In genomic region chr5:144273232-144274027, GRCh38 we compare ENCODE assay signal across 1 cellular context.
TF ChIP-seq lines count a peak whose summit lies in the region.

No MANE protein-coding gene starts in this region.

TF ChIP-seq in SK-N-SH, 30 proteins besides CTCF, POLR2A, EP300 and RAD21 (continued from another document):
- TF ChIP-seq, protein P1, sequence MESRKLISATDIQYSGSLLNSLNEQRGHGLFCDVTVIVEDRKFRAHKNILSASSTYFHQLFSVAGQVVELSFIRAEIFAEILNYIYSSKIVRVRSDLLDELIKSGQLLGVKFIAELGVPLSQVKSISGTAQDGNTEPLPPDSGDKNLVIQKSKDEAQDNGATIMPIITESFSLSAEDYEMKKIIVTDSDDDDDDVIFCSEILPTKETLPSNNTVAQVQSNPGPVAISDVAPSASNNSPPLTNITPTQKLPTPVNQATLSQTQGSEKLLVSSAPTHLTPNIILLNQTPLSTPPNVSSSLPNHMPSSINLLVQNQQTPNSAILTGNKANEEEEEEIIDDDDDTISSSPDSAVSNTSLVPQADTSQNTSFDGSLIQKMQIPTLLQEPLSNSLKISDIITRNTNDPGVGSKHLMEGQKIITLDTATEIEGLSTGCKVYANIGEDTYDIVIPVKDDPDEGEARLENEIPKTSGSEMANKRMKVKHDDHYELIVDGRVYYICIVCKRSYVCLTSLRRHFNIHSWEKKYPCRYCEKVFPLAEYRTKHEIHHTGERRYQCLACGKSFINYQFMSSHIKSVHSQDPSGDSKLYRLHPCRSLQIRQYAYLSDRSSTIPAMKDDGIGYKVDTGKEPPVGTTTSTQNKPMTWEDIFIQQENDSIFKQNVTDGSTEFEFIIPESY (IDR thresholded peaks at IDR 0.05; ENCODE audit: borderline replicate concordance, low read depth) = no peak
- TF ChIP-seq MAX (IDR thresholded peaks at IDR 0.05; ENCODE audit: low read depth) = no peak
